10 cellular contexts compared by ENCODE assay signal in the genomic region with DNA sequence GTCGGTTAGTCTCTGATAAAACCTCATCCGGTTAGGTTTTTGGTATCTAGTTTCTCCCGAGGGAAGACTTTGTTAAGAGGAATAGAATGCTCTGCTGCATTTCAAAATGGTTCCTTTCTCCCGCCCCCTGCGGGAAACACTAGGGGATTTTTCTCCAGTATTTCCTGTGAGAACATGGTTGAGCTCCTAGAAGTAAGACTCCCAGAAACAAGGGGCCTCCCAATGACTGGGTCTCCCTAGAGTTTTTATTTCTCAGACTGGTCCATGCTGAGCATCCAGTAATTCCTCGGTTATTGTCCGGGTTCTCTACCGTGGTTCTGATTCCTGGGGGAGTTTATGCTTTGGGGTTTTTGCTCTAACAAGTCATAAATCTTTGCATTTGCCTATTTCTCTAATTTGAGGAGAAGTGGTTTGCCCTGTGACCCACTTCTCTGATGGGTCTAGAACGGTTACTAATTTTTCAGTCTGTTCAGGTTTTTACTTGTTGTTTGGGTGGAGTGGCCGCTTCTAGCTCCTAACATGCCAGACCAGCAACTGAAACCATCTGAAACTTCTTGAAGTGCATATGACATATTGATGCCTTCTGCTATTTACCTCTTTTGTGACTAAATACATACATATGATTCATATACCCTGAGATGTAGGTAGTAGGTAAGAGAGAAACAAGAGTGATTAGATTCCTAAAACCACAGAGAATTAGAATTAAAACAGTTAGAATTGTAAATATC. TPM values are rescaled to one million over a fixed set of nuclear protein-coding genes. Genes with fewer than 3 reads are reported as not detected.
DNase-seq lines count a peak whose midpoint lies in the region; ATAC-seq, FAIRE-seq and TF ChIP-seq lines count a peak whose summit lies in the region.
"Had no signal": no experiment of that assay in that cellular context is flagged by ENCODE, and none has a peak within 500 bp of the region (broad histone marks: within the 10 kb centered on the region; RNA-seq: fewer than 3 reads in every experiment).

No MANE protein-coding gene starts in this region.

- H3K27ac ChIP-seq in pancreas (no peak overlapping the region), upper lobe of right lung (no peak overlapping the region)

- CTCF ChIA-PET in T-cell (lab: Charles Lee): interaction anchor here (0.6 to 6.2 kb wide), 7 partner anchors 11 to 443 kb away, joined by 4 to 53 read pairs (median 6); no protein-coding TSS in a partner anchor

- H3K27me3 Mint-ChIP-seq in activated T-cell treated with anti-CD3 and anti-CD28 coated beads, Interleukin-2, amount 50 U/mL, for 72 hours (ENCODE audit: low read depth): no peaks in the 10 kb centered on the region
- H3K27me3 Mint-ChIP-seq in T-cell: no peaks in the 10 kb centered on the region
- H3K27me3 Mint-ChIP-seq in stimulated activated naive CD8-positive, alpha-beta T cell treated with anti-CD3 and anti-CD28 coated beads, Interleukin-15, Interleukin-2, amounts not matched to agents 100 ng/mL and 50 ng/mL, for 24 hours: no peaks in the 10 kb centered on the region

- DNase-seq in activated T-cell treated with anti-CD3 and anti-CD28 coated beads, Interleukin-2, amount 50 U/mL, for 72 hours: no peak
- DNase-seq in activated T-cell treated with anti-CD3 and anti-CD28 coated beads, Interleukin-2, amount 50 U/mL, for 1 hour: no peak
- no peak for DNase-seq in T-cell
- DNase-seq in pancreas: no peak
- no peak for DNase-seq in middle frontal gyrus (ENCODE audit: extremely low spot score, low spot score)
- no peak for DNase-seq in upper lobe of right lung
- DNase-seq: dermis blood vessel endothelial cell had no signal

- peaks cover 77% of the 10 kb centered on the region for H3K4me1 Mint-ChIP-seq in activated T-cell treated with anti-CD3 and anti-CD28 coated beads, Interleukin-2, amount 50 U/mL, for 72 hours (ENCODE audit: low read depth)
- peaks cover 82 to 92% (median 91%) of the 10 kb centered on the region in 3 donors for H3K4me1 Mint-ChIP-seq in T-cell
- peaks cover 88% of the 10 kb centered on the region for H3K4me1 Mint-ChIP-seq in stimulated activated naive CD8-positive, alpha-beta T cell treated with anti-CD3 and anti-CD28 coated beads, Interleukin-15, Interleukin-2, amounts not matched to agents 100 ng/mL and 50 ng/mL, for 24 hours (ENCODE audit: low read depth)

- H3K4me3 ChIP-seq in pancreas (no peak overlapping the region), upper lobe of right lung (no peak overlapping the region)

- intact Hi-C loops in pancreas (cut with DNase I) (loop anchor here in 2 of 3 donors (5.0 to 10.0 kb wide), 4 partner anchors 205 to 365 kb away; no protein-coding TSS in a partner anchor), upper lobe of right lung (cut with DNase I) (loop anchor here (10.0 kb wide), 1 partner anchor 215 kb away; no protein-coding TSS in a partner anchor)

- H3K4me3 Mint-ChIP-seq in activated T-cell treated with anti-CD3 and anti-CD28 coated beads, Interleukin-2, amount 50 U/mL, for 72 hours: peak overlapping the region; percentile 2 to 79
- H3K4me3 Mint-ChIP-seq in T-cell: peak overlapping the region in 1 of 3 donors; percentile 32
- peak overlapping the region; percentile 52 for H3K4me3 Mint-ChIP-seq in stimulated activated naive CD8-positive, alpha-beta T cell treated with anti-CD3 and anti-CD28 coated beads, Interleukin-15, Interleukin-2, amounts not matched to agents 100 ng/mL and 50 ng/mL, for 24 hours

- peaks cover 16 to 60% of the 10 kb centered on the region in 2 donors for H3K36me3 Mint-ChIP-seq in activated T-cell treated with anti-CD3 and anti-CD28 coated beads, Interleukin-2, amount 50 U/mL, for 72 hours (ENCODE audit: insufficient read depth in 2 of 2)
- peaks cover 72% of the 10 kb centered on the region for H3K36me3 Mint-ChIP-seq in T-cell
- peaks cover 94% of the 10 kb centered on the region for H3K36me3 Mint-ChIP-seq in stimulated activated naive CD8-positive, alpha-beta T cell treated with anti-CD3 and anti-CD28 coated beads, Interleukin-15, Interleukin-2, amounts not matched to agents 100 ng/mL and 50 ng/mL, for 24 hours (ENCODE audit: low read depth)

- H3K36me3 ChIP-seq in pancreas (no peaks in the 10 kb centered on the region), upper lobe of right lung (no peaks in the 10 kb centered on the region)

- H3K4me1 ChIP-seq in pancreas (no peaks in the 10 kb centered on the region), upper lobe of right lung (no peaks in the 10 kb centered on the region)

- peak; percentile 77 to 78 for ATAC-seq in activated T-cell treated with anti-CD3 and anti-CD28 coated beads, Interleukin-2, amount 50 U/mL, for 72 hours (replicated peaks in 1 of 2)
- ATAC-seq in HG02798 (IDR thresholded peaks at IDR 0.05; ENCODE audit: poor library complexity, unreplicated experiment): peak; percentile 70
- no peak for ATAC-seq in T-cell (replicated peaks in 1 of 4)
- no peak for ATAC-seq in pancreas
- ATAC-seq in upper lobe of right lung: no peak

- TF ChIP-seq CTCF in pancreas (IDR thresholded peaks at IDR 0.05): no peak
- TF ChIP-seq CTCF in upper lobe of right lung (IDR thresholded peaks at IDR 0.05): no peak

- H3K27ac Mint-ChIP-seq in activated T-cell treated with anti-CD3 and anti-CD28 coated beads, Interleukin-2, amount 50 U/mL, for 72 hours: peak overlapping the region; percentile 89
- H3K27ac Mint-ChIP-seq in T-cell: peak overlapping the region; percentile 86 to 87
- H3K27ac Mint-ChIP-seq in stimulated activated naive CD8-positive, alpha-beta T cell treated with anti-CD3 and anti-CD28 coated beads, Interleukin-15, Interleukin-2, amounts not matched to agents 100 ng/mL and 50 ng/mL, for 24 hours: peak overlapping the region; percentile 97

- FAIRE-seq in pancreas (lab: Jason Lieb, UNC): no peak

- H3K9me3 Mint-ChIP-seq in activated T-cell treated with anti-CD3 and anti-CD28 coated beads, Interleukin-2, amount 50 U/mL, for 72 hours: no peaks in the 10 kb centered on the region
- no peaks in the 10 kb centered on the region for H3K9me3 Mint-ChIP-seq in T-cell
- no peaks in the 10 kb centered on the region for H3K9me3 Mint-ChIP-seq in stimulated activated naive CD8-positive, alpha-beta T cell treated with anti-CD3 and anti-CD28 coated beads, Interleukin-15, Interleukin-2, amounts not matched to agents 100 ng/mL and 50 ng/mL, for 24 hours

- peaks cover 0 to 5% (median 2%) of the 10 kb centered on the region in 4 donors for H3K27me3 ChIP-seq in pancreas
- peaks cover 8% of the 10 kb centered on the region for H3K27me3 ChIP-seq in upper lobe of right lung

- WGBS in pancreas, 2 donors: 51 to 59% methylated on average over 10 of the region's 10 CpGs

- H3K9me3 ChIP-seq in pancreas: no peaks in the 10 kb centered on the region
- no peaks in the 10 kb centered on the region for H3K9me3 ChIP-seq in upper lobe of right lung

- POLR2A ChIA-PET in T-cell (lab: Charles Lee): no interaction called here

RNA-seq across cellular contexts. Expression of a gene that starts 25.1 kb away (rescaled TPM):
- total RNA-seq in activated T-cell treated with anti-CD3 and anti-CD28 coated beads, Interleukin-2, amount 50 U/mL, for 72 hours: 10 to 100 TPM; 86.5 to 95.5 TPM
- total RNA-seq in T-cell (100 to 1,000 TPM; 141 to 215 (median 170) TPM), pancreas (under 1 TPM; 0.14 to 0.60 (median 0.35) TPM), upper lobe of right lung (6.7 TPM)
- under 1 TPM; 0.08 to 0.14 TPM for polyA plus RNA-seq in pancreas
- total RNA-seq: dermis blood vessel endothelial cell, LHCN-M2 had no signal

Comparison
In these comparisons a context has a peak if more than half of its experiments do, and no peak if none do; other contexts are left out.
1. ATAC-seq: peak in activated T-cell treated with anti-CD3 and anti-CD28 coated beads, Interleukin-2, amount 50 U/mL, for 72 hours (2 of 2) and HG02798 (single experiment); none in T-cell (0 of 4), pancreas (0 of 4) and upper lobe of right lung (single experiment).
2. RNA of a gene that starts 25.1 kb away (total RNA-seq): 141 to 215 TPM in T-cell and 86.5 to 95.5 TPM in activated T-cell treated with anti-CD3 and anti-CD28 coated beads, Interleukin-2, amount 50 U/mL, for 72 hours; 6.7 TPM in upper lobe of right lung (single experiment) and 0.14 to 0.60 TPM in pancreas; every median in the first group is over 10 times any median in the second.
3. Peak in every context shown above with its lines, with median percentiles within 50 percentile points of each other: H3K27ac Mint-ChIP-seq.